ENCODE assay signal across 8 cellular contexts in the genomic region with DNA sequence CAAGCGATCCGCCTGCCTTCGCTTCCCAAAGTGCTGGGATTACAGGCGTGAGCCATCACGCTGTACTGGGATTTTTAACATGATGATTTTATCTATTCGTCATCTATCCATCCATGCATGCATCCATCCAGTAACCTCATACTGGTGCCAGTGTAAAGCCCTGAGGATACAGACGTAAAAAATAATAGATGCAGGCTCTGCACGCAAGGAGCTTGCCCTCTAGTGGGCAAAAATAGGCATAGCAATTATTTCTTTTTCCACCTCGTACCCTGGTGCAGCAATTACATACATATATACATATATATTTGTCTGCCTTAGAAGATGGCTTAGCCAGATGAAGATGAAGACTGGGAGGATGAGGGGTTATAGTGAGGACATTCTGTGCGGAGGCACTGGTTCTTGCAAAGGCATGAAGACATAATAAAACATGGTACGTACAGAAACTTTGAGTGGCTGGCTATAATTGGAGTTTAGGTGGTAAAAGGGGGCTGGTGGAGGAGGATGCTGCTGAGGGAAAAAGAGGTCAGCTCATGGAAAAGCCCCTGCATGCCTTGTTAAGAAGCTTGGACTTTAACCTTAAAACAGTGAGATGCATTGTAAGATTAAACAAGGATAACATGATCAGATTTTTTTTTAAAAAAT. TPM values are rescaled to one million over a fixed set of nuclear protein-coding genes. Genes with fewer than 3 reads are reported as not detected.
A peak's percentile ranks its signal among the peaks of the same experiment; 100 is the strongest.
DNase-seq lines count a peak whose midpoint lies in the region; FAIRE-seq and TF ChIP-seq lines count a peak whose summit lies in the region.

No MANE protein-coding gene starts in this region.

- no peak for FAIRE-seq in HTR-8/SVneo (lab: Jason Lieb, UNC)

- DNase-seq in A172 (ENCODE audit: low spot score) (peak; percentile 58), ELF-1 (ENCODE audit: low read depth, low spot score) (peak; percentile 56), HTR-8/SVneo (ENCODE audit: insufficient read length, low spot score) (peak; percentile 70), OCI-M1 (lab: John Stamatoyannopoulos, UW) (peak; percentile 69), choroid plexus epithelial cell (ENCODE audit: low read depth) (peak; percentile 78), lung microvascular endothelial cell (ENCODE audit: low read depth in 2 of 2) (peak; percentile 61 to 65), NK-92 (lab: John Stamatoyannopoulos, UW; ENCODE audit: unreplicated experiment) (no peak)
- DNase-seq in stimulated activated CD8-positive, alpha-beta memory T cell treated with anti-CD3 and anti-CD28 coated beads, Interleukin-4, amount 100 ng/mL, for 48 hours: no peak

- H3K4me3 ChIP-seq in choroid plexus epithelial cell (ENCODE audit: low read depth, low read length): no peak overlapping the region

- peak; percentile 91 for TF ChIP-seq CTCF in choroid plexus epithelial cell (conservative IDR thresholded peaks at IDR 0.05; ENCODE audit: low read depth, low read length)

RNA-seq across cellular contexts. Expression of a gene that starts 19.6 kb away (rescaled TPM):
- total RNA-seq in A172 (2014; rRNA removed; shearing (Covaris generic)): 6.4 and 8.8 TPM in 2 replicates
- 9.2 and 11.7 TPM in 2 replicates for total RNA-seq in lung microvascular endothelial cell

RNA-seq across cellular contexts. Expression of a gene that starts 44.6 kb away (rescaled TPM):
- 17.6 and 23.2 TPM in 2 replicates for total RNA-seq in A172 (2014; rRNA removed; shearing (Covaris generic))
- 9.8 and 11.7 TPM in 2 replicates for total RNA-seq in lung microvascular endothelial cell

Comparison
In these comparisons a context has a peak if more than half of its experiments do, and no peak if none do; other contexts are left out.
1. DNase-seq: peak in A172 (single experiment), ELF-1 (single experiment), HTR-8/SVneo (single experiment), OCI-M1 (single experiment), choroid plexus epithelial cell (single experiment) and lung microvascular endothelial cell (2 of 2); none in stimulated activated CD8-positive, alpha-beta memory T cell treated with anti-CD3 and anti-CD28 coated beads, Interleukin-4, amount 100 ng/mL, for 48 hours (single experiment) and NK-92 (single experiment).